18 cellular contexts compared by ENCODE assay signal in the genomic region with DNA sequence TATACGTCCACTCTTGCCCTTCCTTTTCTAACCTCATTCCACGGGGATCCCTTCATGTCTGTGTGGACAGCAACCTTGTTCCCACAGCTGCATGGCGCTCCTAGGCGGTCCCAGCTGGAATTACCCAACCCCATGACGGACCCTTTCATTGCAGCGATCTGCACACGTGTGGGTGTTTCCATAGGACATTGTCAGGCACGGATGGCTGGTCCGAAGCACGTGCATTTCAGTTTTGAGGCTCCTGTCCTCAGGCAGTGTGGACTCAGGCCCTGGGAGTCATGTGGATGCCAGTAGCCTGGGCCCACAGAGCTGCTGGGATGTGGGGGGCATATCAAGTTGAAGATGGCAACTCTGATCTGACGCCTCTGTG. TPM values are rescaled to one million over a fixed set of nuclear protein-coding genes. Genes with fewer than 3 reads are reported as not detected.
DNase-seq lines count a peak whose midpoint lies in the region; ATAC-seq and TF ChIP-seq lines count a peak whose summit lies in the region.
"Had no signal": no experiment of that assay in that cellular context is flagged by ENCODE, and none has a peak within 500 bp of the region (broad histone marks: within the 10 kb centered on the region; RNA-seq: fewer than 3 reads in every experiment).

No MANE protein-coding gene starts in this region.

- H3K27ac ChIP-seq in right cardiac atrium (ENCODE audit: low read length) (no peak overlapping the region), adipose tissue (ENCODE audit: low read depth, low read length) (peak overlapping the region; percentile 57), uterus (no peak overlapping the region)
- H3K27ac ChIP-seq: ascending aorta, neural progenitor cell, right atrium auricular region had no signal

- H3K36me3 ChIP-seq in uterus = no peaks in the 10 kb centered on the region
- H3K36me3 ChIP-seq: neural progenitor cell had no signal

- WGBS in right cardiac atrium = 89% methylated on average over 11 of the region's 11 CpGs
- WGBS in adipose tissue, 3 donors = 84 to 86% (median 85%) methylated on average over 11 of the region's 11 CpGs

- ATAC-seq in right cardiac atrium (no peak), left ventricle myocardium superior (no peak), HG03196 (IDR thresholded peaks at IDR 0.05; ENCODE audit: unreplicated experiment) (no peak)
- ATAC-seq: activated CD4-positive, CD25-positive, alpha-beta regulatory T cell treated with anti-CD3 and anti-CD28 coated beads, Interleukin-2, amount 50 U/mL, for 24 hours had no signal

- H3K27ac Mint-ChIP-seq in neural crest cell (ENCODE audit: unreplicated experiment) = peak overlapping the region; percentile 57
- H3K27ac Mint-ChIP-seq: neural progenitor cell had no signal

- H3K9me3 ChIP-seq in right cardiac atrium (ENCODE audit: control insufficient read depth, low read length) (no peaks in the 10 kb centered on the region), uterus (no peaks in the 10 kb centered on the region)
- H3K9me3 ChIP-seq: ascending aorta, right atrium auricular region had no signal

- peaks cover 5% of the 10 kb centered on the region for H3K4me1 Mint-ChIP-seq in neural crest cell

- H3K36me3 Mint-ChIP-seq in neural crest cell (ENCODE audit: low read depth) = no peaks in the 10 kb centered on the region

- H3K4me3 Mint-ChIP-seq in neural crest cell = no peak overlapping the region
- H3K4me3 Mint-ChIP-seq: neural progenitor cell had no signal

- H3K4me1 ChIP-seq in right cardiac atrium (ENCODE audit: control insufficient read depth, insufficient read depth, low read length) = no peaks in the 10 kb centered on the region
- H3K4me1 ChIP-seq in uterus = no peaks in the 10 kb centered on the region
- H3K4me1 ChIP-seq: neural progenitor cell had no signal

- TF ChIP-seq CTCF in neural crest cell (conservative IDR thresholded peaks at IDR 0.05) (no peak), uterus (IDR thresholded peaks at IDR 0.05) (no peak)

- no peaks in the 10 kb centered on the region for H3K9me3 Mint-ChIP-seq in neural crest cell
- H3K9me3 Mint-ChIP-seq: neural progenitor cell had no signal

- no peaks in the 10 kb centered on the region for H3K27me3 Mint-ChIP-seq in neural crest cell (ENCODE audit: low read depth)

- H3K4me3 ChIP-seq in right cardiac atrium (ENCODE audit: low read length) = no peak overlapping the region
- H3K4me3 ChIP-seq in uterus = no peak overlapping the region
- H3K4me3 ChIP-seq: ascending aorta, neural progenitor cell, right atrium auricular region had no signal

- DNase-seq in right cardiac atrium = peak in 2 of 3 donors; percentile 25 to 30
- no peak for DNase-seq in left ventricle myocardium superior
- DNase-seq in neural crest cell (ENCODE audit: low read depth, low spot score) = no peak
- peak; percentile 8 to 10 for DNase-seq in uterus
- DNase-seq in NCI-H345 (lab: John Stamatoyannopoulos, UW) = no peak
- no peak for DNase-seq in NCI-H69 (lab: John Stamatoyannopoulos, UW)
- DNase-seq: activated naive CD4-positive, alpha-beta T cell; GOT3; midbrain; NCI-H1694 treated with DMSO at 0.1 percent for 48 hours; NK-92 treated with Interleukin-12 subunit alpha and Interleukin-12 subunit beta, amount 100 ng/mL, for 24 hours; SIG-M5 had no signal

- intact Hi-C loops in right cardiac atrium (cut with DNase I) (no loop called here), left ventricle myocardium superior (cut with micrococcal nuclease) (no loop called here), uterus (cut with DNase I; ENCODE audit: low total_unique reads) (no loop called here)

- H3K27me3 ChIP-seq in right cardiac atrium (ENCODE audit: control insufficient read depth, insufficient read depth) = no peaks in the 10 kb centered on the region
- no peaks in the 10 kb centered on the region for H3K27me3 ChIP-seq in uterus
- H3K27me3 ChIP-seq: ascending aorta, neural progenitor cell, right atrium auricular region had no signal

- TF ChIP-seq POLR2A in uterus (IDR thresholded peaks at IDR 0.05) = no peak

RNA-seq across cellular contexts. Expression of a gene that starts 15.0 kb away (rescaled TPM):
- 10 to 100 TPM; 17.7 to 26.6 (median 22.5) TPM for total RNA-seq in right cardiac atrium
- 30.3 TPM for polyA plus RNA-seq in right cardiac atrium
- 22.4 TPM for total RNA-seq in left ventricle myocardium superior
- polyA plus RNA-seq in adipose tissue = 10 to 100 TPM; 12.5 to 43.7 (median 26.3) TPM
- 22.1 and 25.6 TPM in 2 replicates for total RNA-seq in neural crest cell
- total RNA-seq in uterus = 10 to 100 TPM; 23.7 to 71.4 (median 40.9) TPM

RNA-seq across cellular contexts. Expression of a gene that starts 23.1 kb away (rescaled TPM):
- total RNA-seq in right cardiac atrium (10 to 100 TPM; 42.9 to 68.4 (median 62.7) TPM), left ventricle myocardium superior (46.8 TPM), neural crest cell (17.8 and 19.9 TPM in 2 replicates), uterus (10 to 100 TPM; 20.6 to 87.4 (median 44.2) TPM)
- polyA plus RNA-seq in right cardiac atrium (96.2 TPM), adipose tissue (100 to 1,000 TPM in 1 of 3 donors, 10 to 100 TPM in 2; 22.3 to 100 (median 82.1) TPM)

RNA-seq across cellular contexts. Expression of a gene that starts 52.5 kb away (rescaled TPM):
- total RNA-seq in right cardiac atrium (1 to 10 TPM; 1.0 to 2.0 (median 1.3) TPM), left ventricle myocardium superior (0.87 TPM), neural crest cell (0.27 TPM in 1 of 2 replicates, not detected in the other), uterus (10 to 100 TPM in 3 of 4 donors, 1 to 10 TPM in 1; 9.3 to 52.7 (median 14.7) TPM)
- polyA plus RNA-seq in right cardiac atrium (0.16 TPM), adipose tissue (1 to 10 TPM in 2 of 3 donors, under 1 TPM in 1; 0.93 to 4.8 (median 2.5) TPM)
- total RNA-seq: ascending aorta had no signal

Comparison
In these comparisons a context has a peak if more than half of its experiments do, and no peak if none do; other contexts are left out.
1. DNase-seq: peak in right cardiac atrium (2 of 3) and uterus (2 of 2); none in left ventricle myocardium superior (single experiment), neural crest cell (single experiment), NCI-H345 (single experiment) and NCI-H69 (single experiment).